In genomic region chr5:72817639-72818266, GRCh38 we compare ENCODE assay signal across 8 cellular contexts. TPM values are rescaled to one million over a fixed set of nuclear protein-coding genes. Genes with fewer than 3 reads are reported as not detected.
DNase-seq lines count a peak whose midpoint lies in the region; ATAC-seq and TF ChIP-seq lines count a peak whose summit lies in the region.

No MANE protein-coding gene starts in this region.

- ATAC-seq in naive thymus-derived CD8-positive, alpha-beta T cell: no peak

- H3K27ac ChIP-seq in substantia nigra (ENCODE audit: low read depth, low read length, poor library complexity, severe bottlenecking): no peak overlapping the region

- DNase-seq in CD14-positive monocyte (ENCODE audit: low spot score) (no peak), M059J (ENCODE audit: low read depth) (peak; percentile 12), cerebellum (ENCODE audit: low spot score) (peak; percentile 11), D341Med (ENCODE audit: low spot score) (no peak), GM10248 (ENCODE audit: extremely low spot score) (no peak), substantia nigra (lab: John Stamatoyannopoulos, UW) (no peak), NCI-H774 (lab: John Stamatoyannopoulos, UW) (no peak)
- peak in 1 of 10 donors; percentile 17 for DNase-seq in naive thymus-derived CD8-positive, alpha-beta T cell

- no peaks in the 10 kb centered on the region for H3K36me3 Mint-ChIP-seq in CD14-positive monocyte
- H3K36me3 Mint-ChIP-seq in naive thymus-derived CD8-positive, alpha-beta T cell: no peaks in the 10 kb centered on the region

- H3K4me3 Mint-ChIP-seq in CD14-positive monocyte: peak overlapping the region; percentile 93 to 97
- H3K4me3 Mint-ChIP-seq in naive thymus-derived CD8-positive, alpha-beta T cell: peak overlapping the region; percentile 84 to 97 (median 96)

- TF ChIP-seq CTCF in CD14-positive monocyte (IDR thresholded peaks at IDR 0.05) (no peak), GM10248 (IDR thresholded peaks at IDR 0.05; ENCODE audit: control extremely low read depth, extremely low read depth, low read depth, missing control alignments) (no peak)

- no peaks in the 10 kb centered on the region for H3K9me3 Mint-ChIP-seq in CD14-positive monocyte
- H3K9me3 Mint-ChIP-seq in naive thymus-derived CD8-positive, alpha-beta T cell: no peaks in the 10 kb centered on the region

- POLR2A ChIA-PET in naive thymus-derived CD8-positive, alpha-beta T cell (lab: Charles Lee): interaction anchor here (0.9 to 3.7 kb wide), 3 partner anchors 12 to 207 kb away, joined by 5 to 35 read pairs (median 6); no protein-coding TSS in a partner anchor
- POLR2A ChIA-PET in GM10248 (lab: Yijun Ruan, JAX): interaction anchor here (0.5 to 1.0 kb wide), 3 partner anchors 84 to 352 kb away, joined by 3 read pairs; no protein-coding TSS in a partner anchor

- H3K27me3 Mint-ChIP-seq in CD14-positive monocyte (ENCODE audit: low read depth in 3 of 3): no peaks in the 10 kb centered on the region
- H3K27me3 Mint-ChIP-seq in naive thymus-derived CD8-positive, alpha-beta T cell: peaks cover 0 to 6% (median 3%) of the 10 kb centered on the region in 5 donors

- intact Hi-C loops in CD14-positive monocyte (cut with micrococcal nuclease): loop anchor here (5.0 to 10.0 kb wide), 4 partner anchors 140 to 677 kb away; partner anchors contain the start of genes BTF3 (in 1 of the 2) and FCHO2 (in 1 of the 2)

- CTCF ChIA-PET in GM10248 (lab: Yijun Ruan, JAX): interaction anchor here (1.1 to 5.3 kb wide), 15 partner anchors 11 to 510 kb away, joined by 3 to 66 read pairs (median 7); no protein-coding TSS in a partner anchor

- H3K4me1 Mint-ChIP-seq in CD14-positive monocyte: peaks cover 29% of the 10 kb centered on the region
- H3K4me1 Mint-ChIP-seq in naive thymus-derived CD8-positive, alpha-beta T cell: peaks cover 8 to 36% (median 21%) of the 10 kb centered on the region in 4 donors

- peak overlapping the region in 4 of 7 donors; percentile 90 to 93 (median 91) for H3K27ac Mint-ChIP-seq in CD14-positive monocyte
- peak overlapping the region; percentile 87 to 99 (median 94) for H3K27ac Mint-ChIP-seq in naive thymus-derived CD8-positive, alpha-beta T cell

RNA-seq across cellular contexts. Expression of gene TNPO1, which starts 1.3 kb away (rescaled TPM):
- 10 to 100 TPM; 26.3 to 28.1 TPM for polyA plus RNA-seq in CD14-positive monocyte
- total RNA-seq in M059J (2014; rRNA removed; shearing (Covaris generic)): 150 and 188 TPM in 2 replicates
- total RNA-seq in cerebellum: 166 TPM
- 10 to 100 TPM; 91.0 to 94.1 TPM for total RNA-seq in naive thymus-derived CD8-positive, alpha-beta T cell
- polyA plus RNA-seq in naive thymus-derived CD8-positive, alpha-beta T cell: 10 to 100 TPM; 47.6 to 63.7 (median 52.8) TPM

Comparison
In these comparisons a context has a peak if more than half of its experiments do, and no peak if none do; other contexts are left out.
1. DNase-seq: peak in M059J (single experiment) and cerebellum (single experiment); none in CD14-positive monocyte (single experiment), D341Med (single experiment), GM10248 (single experiment), substantia nigra (0 of 49) and NCI-H774 (single experiment).